Comparison of ENCODE assay signal across 14 cellular contexts in the genomic region with DNA sequence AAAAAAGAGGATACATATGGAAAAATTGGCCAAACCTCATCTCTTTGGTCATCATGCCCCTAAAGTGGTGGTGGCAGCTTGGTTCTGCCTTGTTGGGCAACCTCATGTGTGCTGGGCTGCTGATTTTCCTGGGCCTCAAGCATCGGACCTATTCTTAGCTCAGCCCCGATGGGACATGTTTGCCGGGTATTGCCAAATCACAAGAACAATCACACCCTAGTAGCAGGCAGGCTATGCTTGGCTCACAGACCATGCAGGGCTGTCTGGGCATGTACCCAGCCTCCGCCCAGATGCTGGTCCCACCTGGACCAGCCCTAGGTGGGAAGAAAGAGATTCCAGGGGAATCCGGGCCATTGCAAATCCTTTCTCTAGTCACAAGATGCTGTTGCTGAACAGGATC.
A peak's percentile ranks its signal among the peaks of the same experiment; 100 is the strongest.
DNase-seq lines count a peak whose midpoint lies in the region; ATAC-seq, FAIRE-seq and TF ChIP-seq lines count a peak whose summit lies in the region.
"Had no signal": no experiment of that assay in that cellular context is flagged by ENCODE, and none has a peak within 500 bp of the region (broad histone marks: within the 10 kb centered on the region; RNA-seq: fewer than 3 reads in every experiment).

No MANE protein-coding gene starts in this region.

- H3K9me3 ChIP-seq in kidney (ENCODE audit: control insufficient read depth in 1 of 2, low read length in 2 of 2): no peaks in the 10 kb centered on the region
- no peaks in the 10 kb centered on the region for H3K9me3 ChIP-seq in upper lobe of left lung

- no peak for FAIRE-seq in kidney (lab: Jason Lieb, UNC)

- no peaks in the 10 kb centered on the region for H3K36me3 Mint-ChIP-seq in mesothelial cell of epicardium

- in situ Hi-C loops in KBM-7 (cut with MboI; ENCODE audit: low pct_unique_long_range_greater_than_20kb, low sequenced_read_pairs): no loop called here

- WGBS in upper lobe of left lung, 2 donors: 52 to 59% methylated on average over 3 to 5 of the region's 5 CpGs

- H3K9ac ChIP-seq in kidney (ENCODE audit: low read length in 2 of 2): no peak overlapping the region

- H3K36me3 ChIP-seq in kidney (ENCODE audit: control insufficient read depth in 1 of 2, insufficient read depth in 2 of 2, low read length in 2 of 2): no peaks in the 10 kb centered on the region
- no peaks in the 10 kb centered on the region for H3K36me3 ChIP-seq in upper lobe of left lung

- no peak overlapping the region for H3K4me3 Mint-ChIP-seq in mesothelial cell of epicardium
- H3K4me3 Mint-ChIP-seq: nephron had no signal

- H3K27ac Mint-ChIP-seq in mesothelial cell of epicardium: no peak overlapping the region
- H3K27ac Mint-ChIP-seq: nephron had no signal

- H3K9me3 Mint-ChIP-seq in mesothelial cell of epicardium: no peaks in the 10 kb centered on the region
- H3K9me3 Mint-ChIP-seq: nephron had no signal

- no peaks in the 10 kb centered on the region for H3K27me3 ChIP-seq in upper lobe of left lung

- no peak for TF ChIP-seq POLR2A in upper lobe of left lung (IDR thresholded peaks at IDR 0.05)

- H3K4me3 ChIP-seq in epithelial cell of esophagus (ENCODE audit: low read length) (no peak overlapping the region), kidney (ENCODE audit: low read length in 2 of 2) (no peak overlapping the region), upper lobe of left lung (no peak overlapping the region)

- ATAC-seq in upper lobe of left lung (ENCODE audit: low FRiP score in 2 of 2): no peak
- no peak for ATAC-seq in GM21717 (IDR thresholded peaks at IDR 0.05; ENCODE audit: unreplicated experiment)

- intact Hi-C loops in kidney (cut with DNase I): no loop called here

- H3K27ac ChIP-seq in kidney (ENCODE audit: low read depth in 2 of 2, low read length in 2 of 2): no peak overlapping the region
- no peak overlapping the region for H3K27ac ChIP-seq in upper lobe of left lung
- H3K27ac ChIP-seq: HL-60 had no signal

- H3K4me1 ChIP-seq in kidney (ENCODE audit: control insufficient read depth in 1 of 2, insufficient read depth in 1 of 2, low read depth in 1 of 2, low read length in 2 of 2) (peaks cover 0 to 3% of the 10 kb centered on the region in 2 donors), upper lobe of left lung (peaks cover 0 to 6% (median 0%) of the 10 kb centered on the region in 4 donors)

- TF ChIP-seq CTCF in epithelial cell of esophagus (IDR thresholded peaks at IDR 0.05; ENCODE audit: insufficient read depth, low read depth, low read length, missing control alignments) (no peak), kidney (IDR thresholded peaks at IDR 0.05; ENCODE audit: borderline replicate concordance, extremely low read depth, insufficient read depth) (no peak), upper lobe of left lung (IDR thresholded peaks at IDR 0.05) (no peak), mesothelial cell of epicardium (IDR thresholded peaks at IDR 0.05; ENCODE audit: unreplicated experiment) (no peak)

- H3K27me3 Mint-ChIP-seq in mesothelial cell of epicardium (ENCODE audit: low read depth): no peaks in the 10 kb centered on the region

- DNase-seq in NCI-H446 treated with DMSO at 0.1 percent for 48 hours (lab: John Stamatoyannopoulos, UW) (peak; percentile 80), epithelial cell of esophagus (ENCODE audit: low read depth) (peak; percentile 97), kidney (peak; percentile 82), upper lobe of left lung (peak; percentile 8 to 24), mesothelial cell of epicardium (ENCODE audit: low spot score in 2 of 2, unreplicated experiment in 2 of 2) (no peak), KBM-7 (no peak)
- DNase-seq in stimulated activated naive CD4-positive, alpha-beta T cell (lab: John Stamatoyannopoulos, UW): no peak
- DNase-seq: activated CD4-positive, CD25-positive, alpha-beta regulatory T cell treated with anti-CD3 and anti-CD28 coated beads, Interleukin-2, amount 50 U/mL, for 72 hours; dermis blood vessel endothelial cell; SHP77; stimulated activated CD4-positive, alpha-beta T cell treated with anti-CD3 and anti-CD28 coated beads, Interleukin-2, amount 100 ng/mL, for 24 hours had no signal

- TF ChIP-seq EP300 in upper lobe of left lung (IDR thresholded peaks at IDR 0.05): no peak

- peaks cover 10% of the 10 kb centered on the region for H3K4me1 Mint-ChIP-seq in mesothelial cell of epicardium

Comparison
In these comparisons a context has a peak if more than half of its experiments do, and no peak if none do; other contexts are left out.
1. DNase-seq: peak in NCI-H446 treated with DMSO at 0.1 percent for 48 hours (single experiment), epithelial cell of esophagus (single experiment), kidney (single experiment) and upper lobe of left lung (2 of 2); none in mesothelial cell of epicardium (0 of 2), stimulated activated naive CD4-positive, alpha-beta T cell (0 of 6) and KBM-7 (single experiment).